In the genomic region with DNA sequence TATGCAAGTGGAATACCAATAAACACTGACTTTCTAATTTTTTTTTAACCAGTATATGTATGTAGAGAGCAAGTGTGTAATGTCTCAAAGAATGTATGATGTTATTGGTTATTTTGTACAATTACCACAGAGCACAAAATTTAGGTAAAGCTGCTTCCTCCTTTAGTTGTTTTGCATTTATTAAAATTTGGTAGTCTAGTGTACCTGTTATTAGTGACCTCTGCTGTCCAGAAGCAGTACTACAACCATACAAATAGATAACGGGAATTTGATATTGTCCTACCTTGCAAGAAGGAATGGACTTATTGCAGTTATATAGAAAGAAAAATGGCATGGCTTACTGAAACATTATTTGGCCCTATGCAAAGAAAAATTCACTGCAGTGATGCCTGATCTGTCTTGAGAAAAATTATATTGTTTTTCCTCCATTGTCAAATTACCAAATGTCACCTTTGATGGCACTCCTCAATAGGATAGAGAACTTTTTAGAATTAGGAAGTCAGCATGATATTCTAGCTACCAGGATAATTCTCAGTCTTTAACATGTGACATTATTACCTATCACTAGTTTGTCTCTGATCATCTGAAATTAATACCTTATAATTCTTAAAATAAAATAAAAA, we compare ENCODE assay signal across 8 cellular contexts.
DNase-seq lines count a peak whose midpoint lies in the region; ATAC-seq and TF ChIP-seq lines count a peak whose summit lies in the region.

No MANE protein-coding gene starts in this region.

- H3K4me2 ChIP-seq in Loucy (ENCODE audit: low read depth, low read length, poor library complexity, severe bottlenecking) = no peak overlapping the region

- H3K4me1 ChIP-seq in right atrium auricular region = no peaks in the 10 kb centered on the region
- no peaks in the 10 kb centered on the region for H3K4me1 ChIP-seq in Loucy (ENCODE audit: insufficient read depth, low read length, poor library complexity, severe bottlenecking)

- H4K20me1 ChIP-seq in Loucy (ENCODE audit: insufficient read depth, low read length, poor library complexity, severe bottlenecking) = no peaks in the 10 kb centered on the region

- H3K36me3 ChIP-seq in right atrium auricular region = no peaks in the 10 kb centered on the region
- H3K36me3 ChIP-seq in Loucy (ENCODE audit: insufficient read depth, low read length) = no peaks in the 10 kb centered on the region

- peak overlapping the region; percentile 14; the same call in 1 of the 2 replicates for H2AFZ ChIP-seq in Loucy (ENCODE audit: low read length)

- H3K9me3 ChIP-seq in right atrium auricular region = no peaks in the 10 kb centered on the region
- H3K9me3 ChIP-seq in Loucy (ENCODE audit: insufficient read depth, low read depth, low read length) = no peaks in the 10 kb centered on the region

- intact Hi-C loops in Right ventricle myocardium inferior (cut with DNase I) = loop anchor here (10.0 kb wide), 1 partner anchor 324 kb away; no protein-coding TSS in a partner anchor

- no peaks in the 10 kb centered on the region for H3F3A ChIP-seq in Loucy (ENCODE audit: low read depth)

- no peak for DNase-seq in right atrium auricular region (ENCODE audit: low spot score)
- DNase-seq in Right ventricle myocardium inferior (ENCODE audit: missing footprints) = no peak
- peak; percentile 51 for DNase-seq in SIG-M5 treated with dmso at 0.1 percent for 504 hours (lab: John Stamatoyannopoulos, UW; ENCODE audit: unreplicated experiment)
- peak; percentile 65 for DNase-seq in fibroblast of mammary gland (ENCODE audit: low read depth)
- DNase-seq in pulmonary artery endothelial cell (ENCODE audit: low read depth, low spot score) = peak; percentile 5
- no peak for DNase-seq in stimulated activated naive CD8-positive, alpha-beta T cell treated with anti-CD3 and anti-CD28 coated beads, Interleukin-15, Interleukin-2, amounts not matched to agents 100 U/mL and 50 U/mL, for 24 hours
- no peak for DNase-seq in effector CD8-positive, alpha-beta T cell (lab: John Stamatoyannopoulos, UW)

- no peaks in the 10 kb centered on the region for H3K9me2 ChIP-seq in Loucy (replicated peaks; ENCODE audit: low read depth, low read length)

- no peaks in the 10 kb centered on the region for H3K79me2 ChIP-seq in Loucy (ENCODE audit: insufficient read depth, low read length)

- no peak overlapping the region for H3K4me3 ChIP-seq in right atrium auricular region
- H3K4me3 ChIP-seq in Loucy (ENCODE audit: low read length, poor library complexity, severe bottlenecking) = no peak overlapping the region
- H3K4me3 ChIP-seq in fibroblast of mammary gland (ENCODE audit: control insufficient read depth, low read depth, low read length) = no peak overlapping the region

- no peaks in the 10 kb centered on the region for H3K27me3 ChIP-seq in right atrium auricular region
- no peaks in the 10 kb centered on the region for H3K27me3 ChIP-seq in Loucy (ENCODE audit: insufficient read depth, low read length, poor library complexity, severe bottlenecking)

- H3K9ac ChIP-seq in Loucy (ENCODE audit: low read depth, low read length, poor library complexity, severe bottlenecking) = no peak overlapping the region

- TF ChIP-seq CTCF in right atrium auricular region (IDR thresholded peaks at IDR 0.05) (peak; percentile 58 to 74), Loucy (conservative IDR thresholded peaks at IDR 0.05; ENCODE audit: low read length) (peak; percentile 84), fibroblast of mammary gland (conservative IDR thresholded peaks at IDR 0.05; ENCODE audit: control insufficient read depth, insufficient read depth, low read depth, low read length) (peak; percentile 63)

- no peak overlapping the region for H3K27ac ChIP-seq in right atrium auricular region

- ATAC-seq in Right ventricle myocardium inferior = no peak
- ATAC-seq in stimulated activated naive CD8-positive, alpha-beta T cell treated with anti-CD3 and anti-CD28 coated beads, Interleukin-15, Interleukin-2, amounts not matched to agents 100 U/mL and 50 U/mL, for 24 hours = no peak

Comparison
In these comparisons a context has a peak if more than half of its experiments do, and no peak if none do; other contexts are left out.
1. DNase-seq: peak in SIG-M5 treated with dmso at 0.1 percent for 504 hours (single experiment), fibroblast of mammary gland (single experiment) and pulmonary artery endothelial cell (single experiment); none in right atrium auricular region (single experiment), Right ventricle myocardium inferior (single experiment), stimulated activated naive CD8-positive, alpha-beta T cell treated with anti-CD3 and anti-CD28 coated beads, Interleukin-15, Interleukin-2, amounts not matched to agents 100 U/mL and 50 U/mL, for 24 hours (single experiment) and effector CD8-positive, alpha-beta T cell (single experiment).
2. Peak in every context shown above with its lines, with median percentiles within 50 percentile points of each other: CTCF ChIP-seq.